ENCODE assay signal across 7 cellular contexts in genomic region chr11:62331264-62331663, GRCh38. TPM values are rescaled to one million over a fixed set of nuclear protein-coding genes. Genes with fewer than 3 reads are reported as not detected.
"Had no signal": no experiment of that assay in that cellular context is flagged by ENCODE, and none has a peak within 500 bp of the region (broad histone marks: within the 10 kb centered on the region; RNA-seq: fewer than 3 reads in every experiment).

No MANE protein-coding gene starts in this region.

RNA-seq across cellular contexts. Expression of gene SCGB1D4, which starts 32.4 kb away (rescaled TPM):
- total RNA-seq: GM23248, GM23338, H1, H4, H7, H9, HFFc6 had no signal
- polyA plus RNA-seq: GM23248, GM23338, H1 had no signal
